ENCODE assay signal across 16 cellular contexts in the genomic region with DNA sequence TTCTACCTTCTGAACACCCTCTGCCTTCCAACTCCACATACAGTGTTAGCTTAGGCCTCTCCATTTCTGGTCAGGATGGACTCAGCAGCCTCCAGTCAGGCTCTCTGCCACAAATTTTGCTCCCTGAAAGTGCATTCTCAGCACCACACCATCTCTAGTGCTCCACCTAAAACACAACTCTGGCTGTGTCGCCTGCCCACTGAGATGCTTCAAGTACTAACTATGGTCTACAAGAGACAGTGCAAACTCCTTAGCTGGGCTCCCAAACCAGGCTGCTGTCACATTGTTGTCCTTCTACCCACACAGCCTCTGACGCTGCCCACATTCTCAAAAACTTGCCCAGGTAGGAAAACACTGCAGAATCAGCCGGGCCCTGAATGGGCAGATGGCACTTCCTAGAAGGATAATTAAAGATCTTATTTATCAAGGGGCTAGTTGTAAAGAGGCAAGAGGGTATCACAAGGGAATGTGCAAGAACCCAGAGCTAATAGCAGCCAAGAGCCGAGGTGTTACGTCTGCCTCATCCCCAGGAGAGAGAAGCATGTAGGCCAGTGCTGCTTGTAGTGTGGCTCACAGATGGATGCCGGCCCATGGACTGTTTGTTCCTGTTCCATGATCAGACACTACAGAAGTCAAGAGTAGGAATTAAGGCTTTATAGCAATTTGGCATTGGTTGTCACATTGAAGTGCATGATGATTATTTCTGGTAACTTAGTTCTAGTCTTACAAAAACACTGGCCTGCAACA.
DNase-seq lines count a peak whose midpoint lies in the region; TF ChIP-seq lines count a peak whose summit lies in the region.
"Had no signal": no experiment of that assay in that cellular context is flagged by ENCODE, and none has a peak within 500 bp of the region (broad histone marks: within the 10 kb centered on the region; RNA-seq: fewer than 3 reads in every experiment).

No MANE protein-coding gene starts in this region.

- POLR2A ChIA-PET in MCF 10A (lab: Yijun Ruan, JAX): no interaction called here
- POLR2A ChIA-PET in CD8-positive, alpha-beta memory T cell (lab: Charles Lee): no interaction called here

- H3K4me1 Mint-ChIP-seq in MCF 10A (ENCODE audit: insufficient read depth, unreplicated experiment): no peaks in the 10 kb centered on the region
- no peaks in the 10 kb centered on the region for H3K4me1 Mint-ChIP-seq in CD8-positive, alpha-beta memory T cell

- CTCF ChIA-PET in mammary epithelial cell (lab: Charles Lee; ENCODE audit: low non-redundant PET): no interaction called here
- CTCF ChIA-PET in MCF 10A (lab: Yijun Ruan, JAX): no interaction called here
- CTCF ChIA-PET in CD8-positive, alpha-beta memory T cell (lab: Charles Lee): no interaction called here

- H3K36me3 Mint-ChIP-seq in MCF 10A (ENCODE audit: insufficient read depth, unreplicated experiment): peaks cover 6% of the 10 kb centered on the region
- no peaks in the 10 kb centered on the region for H3K36me3 Mint-ChIP-seq in CD8-positive, alpha-beta memory T cell

- TF ChIP-seq CTCF in mammary epithelial cell (conservative IDR thresholded peaks at IDR 0.05 in 1 of 2, IDR thresholded peaks at IDR 0.05 in 1 of 2; ENCODE audit: extremely low read depth in 1 of 2, insufficient read depth in 1 of 2, low read depth in 1 of 2, low read length in 2 of 2) (no peak), MCF 10A (IDR thresholded peaks at IDR 0.05; ENCODE audit: unreplicated experiment) (no peak), coronary artery (IDR thresholded peaks at IDR 0.05) (no peak)

- peaks cover 24% of the 10 kb centered on the region for H3K9me3 Mint-ChIP-seq in MCF 10A (ENCODE audit: unreplicated experiment)
- no peaks in the 10 kb centered on the region for H3K9me3 Mint-ChIP-seq in CD8-positive, alpha-beta memory T cell

- H3K79me2 ChIP-seq in mammary epithelial cell (ENCODE audit: insufficient read depth, low read length): no peaks in the 10 kb centered on the region

- 85% methylated on average over 6 of the region's 6 CpGs for WGBS in mammary epithelial cell (ENCODE audit: low coverage, missing lambda C conversion rate)

- no peak for DNase-seq in mammary epithelial cell
- DNase-seq in MCF 10A (ENCODE audit: unreplicated experiment): no peak
- peak; percentile 46 for DNase-seq in coronary artery (ENCODE audit: low spot score)
- peak in 6 of 10 donors; percentile 42 to 90 (median 78) for DNase-seq in posterior cingulate gyrus
- no peak for DNase-seq in GM19240 (ENCODE audit: insufficient read length, low spot score)
- DNase-seq in GDM1 (lab: John Stamatoyannopoulos, UW): no peak
- DNase-seq in CD8-positive, alpha-beta memory T cell: no peak
- DNase-seq: COR-L47, HFFc6, MG63, NCI-H1092, NCI-H146, NCI-H2107, PC-9 had no signal

- H2AFZ ChIP-seq in mammary epithelial cell (ENCODE audit: low read depth, low read length): peak overlapping the region; percentile 32
- H2AFZ ChIP-seq: PC-9 had no signal

- dilution Hi-C loops in mammary epithelial cell (cut with HindIII; ENCODE audit: low sequenced_read_pairs): no loop called here

- no peak overlapping the region for H3K27ac Mint-ChIP-seq in MCF 10A (ENCODE audit: low read depth, unreplicated experiment)
- peak overlapping the region in 1 of 8 donors; percentile 44 for H3K27ac Mint-ChIP-seq in CD8-positive, alpha-beta memory T cell
- H3K27ac Mint-ChIP-seq: HFFc6 had no signal

- no peak overlapping the region for H3K4me2 ChIP-seq in mammary epithelial cell (ENCODE audit: insufficient read depth, low read depth, low read length)
- H3K4me2 ChIP-seq: A549; BLaER1 treated with 17β-estradiol and CSF1 and Interleukin-3, amounts not matched to agents 10 nM and 100 nM; PC-9 had no signal

- intact Hi-C loops in mammary epithelial cell (cut with micrococcal nuclease): no loop called here
- intact Hi-C loops in MCF 10A (cut with micrococcal nuclease): no loop called here
- intact Hi-C loops in posterior cingulate gyrus (cut with DNase I): no loop called here

- no peaks in the 10 kb centered on the region for H4K20me1 ChIP-seq in mammary epithelial cell (ENCODE audit: insufficient read depth, low read length)
- H4K20me1 ChIP-seq: BLaER1 treated with 17β-estradiol and CSF1 and Interleukin-3, amounts not matched to agents 10 nM and 100 nM had no signal

- H3K4me3 ChIP-seq in mammary epithelial cell (replicated peaks in 1 of 3; ENCODE audit: insufficient read depth in 1 of 3, low read depth in 2 of 3, low read length in 3 of 3): no peak overlapping the region
- H3K4me3 ChIP-seq in coronary artery: no peak overlapping the region
- no peak overlapping the region for H3K4me3 ChIP-seq in CD8-positive, alpha-beta memory T cell (ENCODE audit: low read length)
- H3K4me3 ChIP-seq: A549; BLaER1 treated with 17β-estradiol and CSF1 and Interleukin-3, amounts not matched to agents 10 nM and 100 nM; MG63; PC-9 had no signal

- no peaks in the 10 kb centered on the region for H3K27me3 Mint-ChIP-seq in MCF 10A (ENCODE audit: insufficient read depth, unreplicated experiment)
- H3K27me3 Mint-ChIP-seq in CD8-positive, alpha-beta memory T cell: no peaks in the 10 kb centered on the region

- H3K36me3 ChIP-seq in mammary epithelial cell (ENCODE audit: insufficient read depth, low read length): no peaks in the 10 kb centered on the region
- H3K36me3 ChIP-seq in CD8-positive, alpha-beta memory T cell (ENCODE audit: insufficient read depth, low read length): no peaks in the 10 kb centered on the region
- H3K36me3 ChIP-seq: MG63 had no signal

- BruUV-seq in mammary epithelial cell (replicated peaks; lab: Mats Ljungman, UMichigan) (no TSS peak), MCF 10A (replicated peaks; lab: Mats Ljungman, UMichigan) (no TSS peak)

- no peak overlapping the region for H3K9ac ChIP-seq in mammary epithelial cell (ENCODE audit: insufficient read depth, low read length)
- H3K9ac ChIP-seq: BLaER1 treated with 17β-estradiol and CSF1 and Interleukin-3, amounts not matched to agents 10 nM and 100 nM had no signal

- in situ Hi-C loops in mammary epithelial cell (cut with MboI; ENCODE audit: low sequenced_read_pairs in 2 of 2): no loop called here

- H3K27ac ChIP-seq in mammary epithelial cell (ENCODE audit: insufficient read depth, low read depth, low read length) (no peak overlapping the region), coronary artery (no peak overlapping the region)
- no peak overlapping the region for H3K27ac ChIP-seq in CD8-positive, alpha-beta memory T cell (ENCODE audit: low read depth, low read length)
- H3K27ac ChIP-seq: A549; BLaER1 treated with 17β-estradiol and CSF1 and Interleukin-3, amounts not matched to agents 10 nM and 100 nM; PC-9 had no signal

- peaks cover 3% of the 10 kb centered on the region for H3K4me1 ChIP-seq in mammary epithelial cell (ENCODE audit: insufficient read depth, low read length)
- no peaks in the 10 kb centered on the region for H3K4me1 ChIP-seq in CD8-positive, alpha-beta memory T cell (ENCODE audit: insufficient read depth, low read length)
- H3K4me1 ChIP-seq: A549; BLaER1 treated with 17β-estradiol and CSF1 and Interleukin-3, amounts not matched to agents 10 nM and 100 nM had no signal

- H3K27me3 ChIP-seq in mammary epithelial cell (ENCODE audit: insufficient read depth, low read length): no peaks in the 10 kb centered on the region
- H3K27me3 ChIP-seq in CD8-positive, alpha-beta memory T cell (ENCODE audit: insufficient read depth, low read length, poor library complexity, severe bottlenecking): no peaks in the 10 kb centered on the region
- H3K27me3 ChIP-seq: BLaER1 treated with 17β-estradiol and CSF1 and Interleukin-3, amounts not matched to agents 10 nM and 100 nM; MG63 had no signal

- H3K4me3 Mint-ChIP-seq in MCF 10A (ENCODE audit: unreplicated experiment): no peak overlapping the region
- H3K4me3 Mint-ChIP-seq in CD8-positive, alpha-beta memory T cell: no peak overlapping the region
- H3K4me3 Mint-ChIP-seq: HFFc6 had no signal

- H3K9me3 ChIP-seq in mammary epithelial cell (replicated peaks; ENCODE audit: insufficient read depth, low read length): no peaks in the 10 kb centered on the region
- no peaks in the 10 kb centered on the region for H3K9me3 ChIP-seq in CD8-positive, alpha-beta memory T cell (ENCODE audit: low read length)
- H3K9me3 ChIP-seq: A549, MG63 had no signal

Comparison
In these comparisons a context has a peak if more than half of its experiments do, and no peak if none do; other contexts are left out.
1. DNase-seq: peak in coronary artery (single experiment) and posterior cingulate gyrus (6 of 10); none in mammary epithelial cell (single experiment), MCF 10A (single experiment), GM19240 (single experiment), GDM1 (single experiment) and CD8-positive, alpha-beta memory T cell (0 of 5).